In genomic region chr16:25037632-25038031, GRCh38 we compare ENCODE assay signal across 29 cellular contexts.
"Had no signal": no experiment of that assay in that cellular context is flagged by ENCODE, and none has a peak within 500 bp of the region (broad histone marks: within the 10 kb centered on the region; RNA-seq: fewer than 3 reads in every experiment).

No MANE protein-coding gene starts in this region.

- H3K27ac Mint-ChIP-seq: activated CD4-positive, alpha-beta memory T cell treated with anti-CD3 and anti-CD28 coated beads for 36 hours; activated CD4-positive, alpha-beta T cell treated with anti-CD3 and anti-CD28 coated beads, Interleukin-2, amount 10 ng/mL, durations not matched to agents 24 days and 14 days; activated naive CD4-positive, alpha-beta T cell treated with anti-CD3 and anti-CD28 coated beads, Interleukin-2, amount 50 U/mL, for 24 hours; activated T-helper 2 cell treated with anti-CD3 and anti-CD28 coated beads, Interferon-gamma antibody, Interleukin-2, Interleukin-4, amounts not matched to agents 10 μg/mL and 5 μg/mL and 100 μg/mL, durations not matched to agents 14 hours and 24 hours and 36 hours; effector memory CD8-positive, alpha-beta T cell; T-helper 17 cell had no signal

- H3K36me3 ChIP-seq: gastroesophageal sphincter, transverse colon, WERI-Rb-1 had no signal

- H3K79me2 ChIP-seq: parathyroid adenoma had no signal

- DNase-seq: activated CD4-positive, alpha-beta memory T cell treated with anti-CD3 and anti-CD28 coated beads for 36 hours; activated CD4-positive, alpha-beta T cell treated with anti-CD3 and anti-CD28 coated beads, Interleukin-2, amount 10 ng/mL, durations not matched to agents 24 days and 14 days; activated CD4-positive, CD25-positive, alpha-beta regulatory T cell treated with anti-CD3 and anti-CD28 coated beads, Interleukin-2, amount 50 U/mL, for 72 hours; activated CD8-positive, alpha-beta memory T cell treated with anti-CD3 and anti-CD28 coated beads, Interleukin-2, amount 50 U/mL, for 4 hours; activated T-cell treated with anti-CD3 and anti-CD28 coated beads, Interleukin-2, amount 50 U/mL, for 1 hour; aorta; effector memory CD8-positive, alpha-beta T cell; head of caudate nucleus; hypothalamus; immature natural killer cell; kidney; left colon; midbrain; naive thymus-derived CD8-positive, alpha-beta T cell; occipital lobe; psoas muscle; stimulated activated naive CD8-positive, alpha-beta T cell treated with anti-CD3 and anti-CD28 coated beads, Interleukin-15, Interleukin-2, amounts not matched to agents 100 U/mL and 50 U/mL, for 24 hours; T-helper 17 cell; T1000; testis; transverse colon; WERI-Rb-1 had no signal

- H2AFZ ChIP-seq: parathyroid adenoma had no signal

- H3K27me3 ChIP-seq: gastroesophageal sphincter, testis, transverse colon had no signal

- ATAC-seq: effector memory CD8-positive, alpha-beta T cell; gastroesophageal sphincter; left colon; naive thymus-derived CD8-positive, alpha-beta T cell; psoas muscle; stimulated activated naive CD8-positive, alpha-beta T cell treated with anti-CD3 and anti-CD28 coated beads, Interleukin-15, Interleukin-2, amounts not matched to agents 100 U/mL and 50 U/mL, for 24 hours; T-helper 17 cell had no signal

- H3K4me1 ChIP-seq: parathyroid adenoma, testis had no signal

- H3K9me3 Mint-ChIP-seq: activated CD4-positive, alpha-beta memory T cell treated with anti-CD3 and anti-CD28 coated beads for 36 hours; activated CD4-positive, alpha-beta T cell treated with anti-CD3 and anti-CD28 coated beads, Interleukin-2, amount 10 ng/mL, durations not matched to agents 24 days and 14 days; activated naive CD4-positive, alpha-beta T cell treated with anti-CD3 and anti-CD28 coated beads, Interleukin-2, amount 50 U/mL, for 24 hours; activated T-helper 2 cell treated with anti-CD3 and anti-CD28 coated beads, Interferon-gamma antibody, Interleukin-2, Interleukin-4, amounts not matched to agents 10 μg/mL and 5 μg/mL and 100 μg/mL, durations not matched to agents 14 hours and 24 hours and 36 hours; effector memory CD8-positive, alpha-beta T cell; immature natural killer cell; naive thymus-derived CD8-positive, alpha-beta T cell; neural crest cell had no signal

- H3K9ac ChIP-seq: parathyroid adenoma had no signal

- H3K27ac ChIP-seq: coronary artery, gastroesophageal sphincter, parathyroid adenoma, psoas muscle, testis, transverse colon, WERI-Rb-1 had no signal

- H3K9me3 ChIP-seq: gastroesophageal sphincter, psoas muscle, testis, transverse colon had no signal

- H3K36me3 Mint-ChIP-seq: activated CD4-positive, alpha-beta memory T cell treated with anti-CD3 and anti-CD28 coated beads for 36 hours; activated naive CD4-positive, alpha-beta T cell treated with anti-CD3 and anti-CD28 coated beads, Interleukin-2, amount 50 U/mL, for 24 hours; brain; naive thymus-derived CD8-positive, alpha-beta T cell had no signal

- H3K27me3 Mint-ChIP-seq: activated CD4-positive, alpha-beta memory T cell treated with anti-CD3 and anti-CD28 coated beads for 36 hours; activated CD4-positive, alpha-beta T cell treated with anti-CD3 and anti-CD28 coated beads, Interleukin-2, amount 10 ng/mL, durations not matched to agents 24 days and 14 days; activated naive CD4-positive, alpha-beta T cell treated with anti-CD3 and anti-CD28 coated beads, Interleukin-2, amount 50 U/mL, for 24 hours; effector memory CD8-positive, alpha-beta T cell; naive thymus-derived CD8-positive, alpha-beta T cell; T-helper 17 cell had no signal

- H3K4me3 ChIP-seq: coronary artery, gastroesophageal sphincter, psoas muscle, testis, transverse colon had no signal

- H3K4me3 Mint-ChIP-seq: activated CD4-positive, alpha-beta memory T cell treated with anti-CD3 and anti-CD28 coated beads for 36 hours; activated CD4-positive, alpha-beta T cell treated with anti-CD3 and anti-CD28 coated beads, Interleukin-2, amount 10 ng/mL, durations not matched to agents 24 days and 14 days; activated naive CD4-positive, alpha-beta T cell treated with anti-CD3 and anti-CD28 coated beads, Interleukin-2, amount 50 U/mL, for 24 hours; effector memory CD8-positive, alpha-beta T cell; immature natural killer cell; neural crest cell; T-helper 17 cell had no signal
